In genomic region chr1:170664283-170664827, GRCh38 we compare ENCODE assay signal across 1 cellular context.
TF ChIP-seq lines count a peak whose summit lies in the region.

No MANE protein-coding gene starts in this region.

TF ChIP-seq in WTC11, 78 proteins besides CTCF, POLR2A, EP300 and RAD21 (continued from another document):
- TF ChIP-seq USF1 (CRISPR knock-in tag; IDR thresholded peaks at IDR 0.05) (no peak), ZNF138 (CRISPR knock-in tag; conservative IDR thresholded peaks at IDR 0.05) (no peak), SMAD3 (CRISPR knock-in tag; IDR thresholded peaks at IDR 0.05; ENCODE audit: borderline replicate concordance) (no peak)
